ENCODE assay signal across 9 cellular contexts in genomic region chr18:57837917-57838548, GRCh38. TPM values are rescaled to one million over a fixed set of nuclear protein-coding genes. Genes with fewer than 3 reads are reported as not detected.
DNase-seq lines count a peak whose midpoint lies in the region; ATAC-seq, FAIRE-seq and TF ChIP-seq lines count a peak whose summit lies in the region.
"Had no signal": no experiment of that assay in that cellular context is flagged by ENCODE, and none has a peak within 500 bp of the region (broad histone marks: within the 10 kb centered on the region; RNA-seq: fewer than 3 reads in every experiment).

No MANE protein-coding gene starts in this region.

- intact Hi-C loops in GM12878 (cut with micrococcal nuclease; ENCODE audit: unreplicated experiment) = loop anchor here (2.0 kb wide), 1 partner anchor 83 kb away; no protein-coding TSS in a partner anchor

- H3K27me3 ChIP-seq in GM12878 (replicated peaks in 1 of 2; ENCODE audit: control insufficient read depth in 2 of 2, insufficient read depth in 2 of 2, low read length in 1 of 2) = no peaks in the 10 kb centered on the region

- peaks cover 41% of the 10 kb centered on the region for H3K4me1 ChIP-seq in GM12878 (ENCODE audit: control insufficient read depth, insufficient read depth, low read length)

- H3K27ac ChIP-seq in GM12878 (ENCODE audit: control insufficient read depth, insufficient read depth) = peak overlapping the region; percentile 66

- peak; percentile 50 to 55; a peak in 2 of 4 replicates for TF ChIP-seq EP300 in GM12878 (IDR thresholded peaks at IDR 0.05; ENCODE audit: borderline replicate concordance in 1 of 2, control insufficient read depth in 1 of 2, low read depth in 2 of 2, low read length in 2 of 2)

- POLR2A ChIA-PET in GM12878 (lab: Charles Lee) = interaction anchor here (0.5 to 1.4 kb wide), 5 partner anchors 9 to 207 kb away, joined by 3 to 7 read pairs (median 4); no protein-coding TSS in a partner anchor

- no peak overlapping the region for H3K9ac ChIP-seq in GM12878 (ENCODE audit: control insufficient read depth, insufficient read depth, low read length)

- peaks cover 6% of the 10 kb centered on the region for H3K9me3 Mint-ChIP-seq in glutamatergic neuron (ENCODE audit: unreplicated experiment)

- no peak overlapping the region for H3K4me3 Mint-ChIP-seq in glutamatergic neuron (ENCODE audit: unreplicated experiment)

- in situ Hi-C loops in ACHN (cut with HindIII; ENCODE audit: low pct_ligation_motif_present, low pct_unique_long_range_greater_than_20kb, low sequenced_read_pairs) = no loop called here
- in situ Hi-C loops in GM12878 (cut with MboI) = loop anchor here (25.0 kb wide), 1 partner anchor 201 kb away; no protein-coding TSS in a partner anchor
- in situ Hi-C loops in KBM-7 (cut with MboI; ENCODE audit: low pct_unique_long_range_greater_than_20kb, low sequenced_read_pairs) = no loop called here

- TF ChIP-seq CTCF in GM12878 (IDR thresholded peaks at IDR 0.05 in 2 of 3, conservative IDR thresholded peaks at IDR 0.05 in 1 of 3; ENCODE audit: control insufficient read depth in 2 of 3, extremely low read depth in 1 of 3, insufficient read depth in 1 of 3, low read depth in 3 of 3, low read length in 3 of 3) (no peak), glutamatergic neuron (IDR thresholded peaks at IDR 0.05; ENCODE audit: partially characterized antibody, unreplicated experiment) (no peak)

- H3K36me3 Mint-ChIP-seq in glutamatergic neuron (ENCODE audit: unreplicated experiment) = no peaks in the 10 kb centered on the region

- H3K27ac Mint-ChIP-seq in glutamatergic neuron (ENCODE audit: unreplicated experiment) = no peak overlapping the region

- peak; percentile 10; the same call in 1 of the 2 replicates for TF ChIP-seq RAD21 in GM12878 (IDR thresholded peaks at IDR 0.05; ENCODE audit: insufficient read depth, low read depth, low read length)

- BruUV-seq in GM12878 (replicated peaks; lab: Mats Ljungman, UMichigan) = no TSS peak

- WGBS in GM12878 (ENCODE audit: insufficient coverage, insufficient replicate concordance, low lambda C conversion rate, missing lambda C conversion rate) = 1% methylated on average over 12 of the region's 12 CpGs

- peaks cover 8% of the 10 kb centered on the region for H3K4me1 Mint-ChIP-seq in glutamatergic neuron (ENCODE audit: low read depth, unreplicated experiment)

- FAIRE-seq in GM12878 (lab: Jason Lieb, UNC) = peak; percentile 78
- FAIRE-seq: TTC549 had no signal

- no peaks in the 10 kb centered on the region for H3K36me3 ChIP-seq in GM12878 (ENCODE audit: control insufficient read depth in 2 of 2, insufficient read depth in 2 of 2, low read length in 1 of 2)

- no peak for TF ChIP-seq POLR2A in GM12878 (IDR thresholded peaks at IDR 0.05; ENCODE audit: low read depth, low read length)

- DNase-seq in ACHN = peak; percentile 38
- DNase-seq in GM12878 (ENCODE audit: low read depth, low spot score) = peak; percentile 91
- no peak for DNase-seq in NK-92 (lab: John Stamatoyannopoulos, UW; ENCODE audit: unreplicated experiment)
- DNase-seq in glutamatergic neuron = no peak
- no peak for DNase-seq in KBM-7
- no peak for DNase-seq in NK-92 treated with Interleukin-12 subunit alpha and Interleukin-12 subunit beta, amount 100 ng/mL, for 24 hours (lab: John Stamatoyannopoulos, UW)

- no peaks in the 10 kb centered on the region for H4K20me1 ChIP-seq in GM12878 (ENCODE audit: control insufficient read depth, insufficient read depth)

- ATAC-seq in GM19463 (IDR thresholded peaks at IDR 0.05; ENCODE audit: unreplicated experiment) = peak; percentile 76
- ATAC-seq in HG03442 (IDR thresholded peaks at IDR 0.05; ENCODE audit: unreplicated experiment) = peak; percentile 80
- peak; percentile 93 for ATAC-seq in GM12878

- SMC1A ChIA-PET in GM12878 (lab: Charles Lee; ENCODE audit: uncharacterized antibody, unreplicated experiment) = interaction anchor here (0.6 to 1.8 kb wide), 17 partner anchors 10 to 753 kb away, joined by 3 to 9 read pairs (median 3); no protein-coding TSS in a partner anchor

- CTCF ChIA-PET in GM12878 (lab: Yijun Ruan, JAX) = interaction anchor here (0.6 to 2.5 kb wide), 8 partner anchors 21 to 388 kb away, joined by 3 to 13 read pairs (median 4); no protein-coding TSS in a partner anchor

- peaks cover 7% of the 10 kb centered on the region for H3K9me3 ChIP-seq in GM12878 (replicated peaks; ENCODE audit: control insufficient read depth, insufficient read depth, low read length)

- RAD21 ChIA-PET in GM12878 (lab: Charles Lee; ENCODE audit: unreplicated experiment) = interaction anchor here (0.6 to 1.6 kb wide), 10 partner anchors 84 to 926 kb away, joined by 3 to 14 read pairs (median 3); partner anchors contain the start of gene NEDD4L

- no peaks in the 10 kb centered on the region for H3K79me2 ChIP-seq in GM12878 (ENCODE audit: control insufficient read depth, insufficient read depth, low read length)

- H3K4me2 ChIP-seq in GM12878 (ENCODE audit: control insufficient read depth, insufficient read depth) = peak overlapping the region; percentile 48

- H3K4me3 ChIP-seq in GM12878 = peak overlapping the region; percentile 9; the same call in 1 of the 2 replicates

- H3K27me3 Mint-ChIP-seq in glutamatergic neuron (ENCODE audit: unreplicated experiment) = peaks cover 1% of the 10 kb centered on the region

- H2AFZ ChIP-seq in GM12878 (ENCODE audit: control insufficient read depth, low read depth, low read length) = no peak overlapping the region

TF ChIP-seq in GM12878, 131 proteins besides CTCF, POLR2A, EP300 and RAD21 (continues in another document):
- TF ChIP-seq RB1 (IDR thresholded peaks at IDR 0.05; ENCODE audit: borderline replicate concordance) = no peak
- no peak for TF ChIP-seq CHD2 (IDR thresholded peaks at IDR 0.05; ENCODE audit: borderline replicate concordance, low read depth, low read length)
- TF ChIP-seq ETV6 (conservative IDR thresholded peaks at IDR 0.05 in 1 of 2, IDR thresholded peaks at IDR 0.05 in 1 of 2; ENCODE audit: borderline replicate concordance in 1 of 2, low read depth in 1 of 2) = peak in 1 of 2 experiments; percentile 42; a peak in 1 of 4 replicates
- peak; percentile 72; the same call in 1 of the 2 replicates for TF ChIP-seq BMI1 (IDR thresholded peaks at IDR 0.05; ENCODE audit: borderline replicate concordance)
- no peak for TF ChIP-seq NRF1 (conservative IDR thresholded peaks at IDR 0.05; ENCODE audit: low read depth, low read length)
- no peak for TF ChIP-seq ZBTB11 (CRISPR knock-in tag; IDR thresholded peaks at IDR 0.05)

RNA-seq across cellular contexts. Expression of gene ATP8B1, which starts 34.9 kb away (rescaled TPM):
- 0.96 and 1.5 TPM in 2 replicates for total RNA-seq in GM12878 (2013; cell fraction: nucleolus; rRNA removed)
- total RNA-seq in GM12878 (2014; rRNA removed) (under 0.01 and 0.06 TPM in 2 replicates), GM12878 (2014; rRNA removed; fragmentation: Illumina TruSeq; extraction: Trizol) (0.09 and 0.18 TPM in 2 replicates), GM12878 (2021) (0.16 and 0.23 TPM in 2 replicates), glutamatergic neuron (ENCODE audit: unreplicated experiment) (0.07 TPM)
- 0.13 TPM for polyA plus RNA-seq in GM12878 (2011; ENCODE audit: low read depth)
- polyA plus RNA-seq in GM12878 (2011; rRNA removed) (0.37 and 0.78 TPM in 2 replicates), GM12878 (2014; fragmentation: Illumina TruSeq; extraction: Trizol) (0.08 and 0.21 TPM in 2 replicates), GM12878 (2014; fragmentation: Nextera tagmentation; extraction: Ambion mirVana) (under 1 TPM; 0.03 to 0.05 TPM), GM12878 (2014; rRNA removed) (0.04 and 0.12 TPM in 2 replicates), GM12878 (2016; fragmentation: Nextera tagmentation; extraction: Ambion mirVana) (under 1 TPM; 0.10 to 0.36 TPM)
- 0.31 and 0.38 TPM in 2 replicates for polyA plus RNA-seq in GM12878 (2011; cell fraction: cytosol; rRNA removed)
- 0.44 and 0.72 TPM in 2 replicates for polyA plus RNA-seq in GM12878 (2011; cell fraction: nucleus; rRNA removed)
- 0.43 and 0.48 TPM in 2 replicates for polyA plus RNA-seq in GM12878 (2012)
- 0.72 and 2.6 TPM in 2 replicates for polyA minus RNA-seq in GM12878 (2011; rRNA and poly(A)+ RNA removed)
- polyA minus RNA-seq in GM12878 (2011; cell fraction: cytosol; rRNA and poly(A)+ RNA removed) = 1.7 TPM in 1 of 2 replicates, not detected in the other
- polyA minus RNA-seq in GM12878 (2011; cell fraction: nucleus; rRNA and poly(A)+ RNA removed) = 0.12 and 0.57 TPM in 2 replicates

Comparison
In these comparisons a context has a peak if more than half of its experiments do, and no peak if none do; other contexts are left out.
1. DNase-seq: peak in ACHN (single experiment) and GM12878 (single experiment); none in NK-92 (single experiment), glutamatergic neuron (single experiment), KBM-7 (single experiment) and NK-92 treated with Interleukin-12 subunit alpha and Interleukin-12 subunit beta, amount 100 ng/mL, for 24 hours (single experiment).
2. Peak in every context shown above with its lines, with median percentiles within 50 percentile points of each other: ATAC-seq.